8 cellular contexts compared by ENCODE assay signal in the genomic region with DNA sequence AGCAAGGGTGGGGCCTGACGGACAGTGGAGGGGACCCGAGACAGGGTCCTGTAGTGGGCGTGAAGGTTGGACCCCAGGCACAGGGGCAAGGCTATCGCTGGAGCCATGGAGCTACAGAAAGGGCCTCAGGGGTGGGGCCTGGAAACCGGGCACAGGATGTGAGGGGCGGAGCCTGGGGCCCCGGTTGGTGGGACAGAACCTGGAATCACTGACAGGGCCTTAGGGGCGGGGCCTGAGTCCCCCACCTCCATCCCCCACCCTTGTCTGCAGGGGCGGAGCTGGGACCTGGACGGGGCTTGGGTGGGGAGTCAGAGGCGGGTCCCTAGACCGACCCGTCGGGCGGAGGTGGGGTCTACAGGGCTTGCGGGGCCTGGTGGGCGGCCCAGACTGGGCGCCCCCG. TPM values are rescaled to one million over a fixed set of nuclear protein-coding genes. Genes with fewer than 3 reads are reported as not detected.
A peak's percentile ranks its signal among the peaks of the same experiment; 100 is the strongest.
DNase-seq lines count a peak whose midpoint lies in the region; ATAC-seq and TF ChIP-seq lines count a peak whose summit lies in the region.

No MANE protein-coding gene starts in this region.

- peaks cover 12% of the 10 kb centered on the region for H3K36me3 ChIP-seq in suprapubic skin

- H3K36me3 Mint-ChIP-seq in activated naive CD4-positive, alpha-beta T cell treated with anti-CD3 and anti-CD28 coated beads for 36 hours (ENCODE audit: low read depth), result peaks cover 11% of the 10 kb centered on the region

- no peaks in the 10 kb centered on the region for H3K9me3 ChIP-seq in suprapubic skin

- no peaks in the 10 kb centered on the region for H3K27me3 Mint-ChIP-seq in activated naive CD4-positive, alpha-beta T cell treated with anti-CD3 and anti-CD28 coated beads for 36 hours (ENCODE audit: low read depth)

- H3K4me1 ChIP-seq in suprapubic skin, result peaks cover 23% of the 10 kb centered on the region

- no peak for TF ChIP-seq POLR2A in suprapubic skin (IDR thresholded peaks at IDR 0.05)

- H3K4me1 Mint-ChIP-seq in activated naive CD4-positive, alpha-beta T cell treated with anti-CD3 and anti-CD28 coated beads for 36 hours (ENCODE audit: low read depth), result peaks cover 19% of the 10 kb centered on the region

- peak; percentile 58 for DNase-seq in AG08395 (ENCODE audit: low spot score)
- DNase-seq in NCI-H146 (lab: John Stamatoyannopoulos, UW), result peak; percentile 95
- peak in 19 of 61 donors; percentile 3 to 50 (median 27) for DNase-seq in caudate nucleus (lab: John Stamatoyannopoulos, UW)
- peak; percentile 96 for DNase-seq in left kidney (ENCODE audit: low read depth, low spot score)
- DNase-seq in suprapubic skin (ENCODE audit: low spot score in 2 of 2), result peak; percentile 88 to 89
- no peak for DNase-seq in cerebellum (ENCODE audit: low spot score)
- no peak for DNase-seq in activated naive CD4-positive, alpha-beta T cell treated with anti-CD3 and anti-CD28 coated beads for 36 hours

- TF ChIP-seq EP300 in suprapubic skin (IDR thresholded peaks at IDR 0.05), result no peak

- H3K27ac Mint-ChIP-seq in activated naive CD4-positive, alpha-beta T cell treated with anti-CD3 and anti-CD28 coated beads for 36 hours, result no peak overlapping the region

- peak overlapping the region; percentile 60 for H3K4me3 ChIP-seq in suprapubic skin

- TF ChIP-seq CTCF in suprapubic skin (IDR thresholded peaks at IDR 0.05), result no peak

- H3K9me3 Mint-ChIP-seq in activated naive CD4-positive, alpha-beta T cell treated with anti-CD3 and anti-CD28 coated beads for 36 hours, result no peaks in the 10 kb centered on the region

- intact Hi-C loops in activated naive CD4-positive, alpha-beta T cell treated with anti-CD3 and anti-CD28 coated beads for 36 hours (cut with micrococcal nuclease), result no loop called here

- no peaks in the 10 kb centered on the region for H3K27me3 ChIP-seq in suprapubic skin

- no peak for ATAC-seq in GM18517 (IDR thresholded peaks at IDR 0.05; ENCODE audit: unreplicated experiment)

- H3K4me3 Mint-ChIP-seq in activated naive CD4-positive, alpha-beta T cell treated with anti-CD3 and anti-CD28 coated beads for 36 hours, result no peak overlapping the region

- CTCF ChIA-PET in activated naive CD4-positive, alpha-beta T cell treated with anti-CD3 and anti-CD28 coated beads for 36 hours (lab: Charles Lee), result no interaction called here

- no CpG with 5 or more reads among the region's 19 CpGs for WGBS in suprapubic skin

- peak overlapping the region; percentile 6 for H3K27ac ChIP-seq in caudate nucleus (ENCODE audit: low read depth, low read length)
- peak overlapping the region; percentile 69 for H3K27ac ChIP-seq in suprapubic skin

RNA-seq across cellular contexts. Expression of gene DCAF15, which starts 26.0 kb away (rescaled TPM):
- total RNA-seq in suprapubic skin (10 to 100 TPM; 38.3 to 52.3 (median 46.2) TPM), cerebellum (11.6 TPM)
- total RNA-seq in activated naive CD4-positive, alpha-beta T cell treated with anti-CD3 and anti-CD28 coated beads for 36 hours, result 10 to 100 TPM; 67.7 to 70.6 TPM

RNA-seq across cellular contexts. Expression of gene RFX1, which starts 27.8 kb away (rescaled TPM):
- total RNA-seq in suprapubic skin (10 to 100 TPM in 2 of 4 donors, 1 to 10 TPM in 2; 6.8 to 13.2 (median 10.1) TPM), cerebellum (3.4 TPM)
- total RNA-seq in activated naive CD4-positive, alpha-beta T cell treated with anti-CD3 and anti-CD28 coated beads for 36 hours, result 10 to 100 TPM; 13.8 to 14.0 TPM

RNA-seq across cellular contexts. Expression of gene PODNL1, which starts 40.1 kb away (rescaled TPM):
- total RNA-seq in suprapubic skin (10 to 100 TPM in 1 of 4 donors, 1 to 10 TPM in 3; 2.3 to 10.6 (median 5.7) TPM), cerebellum (0.45 TPM)
- total RNA-seq in activated naive CD4-positive, alpha-beta T cell treated with anti-CD3 and anti-CD28 coated beads for 36 hours, result under 1 TPM in 1 of 2 experiments, not detected in 1; 0.29 TPM

RNA-seq across cellular contexts. Expression of gene RLN3, which starts 49.6 kb away (rescaled TPM):
- not detected for total RNA-seq in suprapubic skin
- total RNA-seq in cerebellum, result not detected
- total RNA-seq in activated naive CD4-positive, alpha-beta T cell treated with anti-CD3 and anti-CD28 coated beads for 36 hours, result not detected

RNA-seq across cellular contexts. Expression of gene IL27RA, which starts 53.3 kb away (rescaled TPM):
- total RNA-seq in suprapubic skin (1 to 10 TPM in 3 of 4 donors, under 1 TPM in 1; 0.76 to 2.5 (median 1.5) TPM), cerebellum (1.1 TPM)
- 10 to 100 TPM; 59.3 to 59.4 TPM for total RNA-seq in activated naive CD4-positive, alpha-beta T cell treated with anti-CD3 and anti-CD28 coated beads for 36 hours

Comparison
In these comparisons a context has a peak if more than half of its experiments do, and no peak if none do; other contexts are left out.
1. DNase-seq: peak in AG08395 (single experiment), NCI-H146 (single experiment), left kidney (single experiment) and suprapubic skin (2 of 2); none in cerebellum (single experiment) and activated naive CD4-positive, alpha-beta T cell treated with anti-CD3 and anti-CD28 coated beads for 36 hours (single experiment).